In the genomic region with DNA sequence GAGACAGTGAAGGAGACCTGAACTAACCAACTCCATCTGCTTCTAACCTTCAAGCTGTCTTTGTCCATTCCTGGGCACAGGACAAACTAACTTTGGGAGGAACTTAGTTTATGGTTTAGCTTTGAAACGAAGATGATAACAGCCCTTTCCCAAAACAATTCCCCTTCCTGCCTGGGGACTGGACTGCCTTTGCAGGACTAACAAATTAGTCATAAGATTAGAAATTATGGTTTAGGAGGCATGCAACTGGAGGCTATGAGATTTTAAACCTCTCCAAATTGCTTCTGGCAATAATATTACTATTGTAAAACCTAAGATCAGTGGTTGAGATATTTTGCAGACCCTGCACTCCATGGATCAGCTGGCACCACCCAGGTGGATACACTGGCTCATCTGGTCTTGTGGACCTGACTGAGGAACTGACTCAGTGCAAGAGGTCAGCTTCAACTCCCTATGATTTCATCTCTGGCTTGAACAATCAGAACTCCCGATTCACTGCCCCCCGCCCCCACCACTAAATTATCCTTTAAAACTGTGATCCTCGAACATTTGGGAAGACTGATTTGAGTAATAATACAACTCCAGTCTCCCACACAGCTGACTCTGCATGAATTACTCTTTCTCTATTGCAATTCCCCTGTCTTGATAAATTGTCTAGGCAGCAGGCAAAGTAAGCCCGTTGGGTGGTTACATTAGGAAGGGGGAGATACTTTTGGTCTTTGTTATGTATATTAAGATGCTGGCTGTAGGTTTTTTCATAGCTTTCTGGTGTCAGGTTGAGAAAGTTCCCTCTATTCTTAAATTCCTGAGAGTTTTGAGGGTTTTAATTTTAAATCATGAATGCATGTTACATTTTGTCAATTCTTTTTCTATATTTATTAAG, we compare ENCODE assay signal across 29 cellular contexts.
DNase-seq lines count a peak whose midpoint lies in the region; ATAC-seq and TF ChIP-seq lines count a peak whose summit lies in the region.
"Had no signal": no experiment of that assay in that cellular context is flagged by ENCODE, and none has a peak within 500 bp of the region (broad histone marks: within the 10 kb centered on the region; RNA-seq: fewer than 3 reads in every experiment).

No MANE protein-coding gene starts in this region.

- peaks cover 83% of the 10 kb centered on the region for H3K4me1 Mint-ChIP-seq in WTC11
- H3K4me1 Mint-ChIP-seq in stimulated activated naive B cell treated with anti-CD40 and anti-IgM and Interleukin-4, amounts not matched to agents 10 μg/mL and 1 μg/mL and 100 μg/mL, for 72 hours: no peaks in the 10 kb centered on the region
- H3K4me1 Mint-ChIP-seq: activated naive CD8-positive, alpha-beta T cell treated with anti-CD3 and anti-CD28 coated beads for 36 hours; CD14-positive monocyte; memory B cell had no signal

- no peaks in the 10 kb centered on the region for H3K79me2 ChIP-seq in osteoblast (ENCODE audit: insufficient read depth, low read length)

- H3K4me2 ChIP-seq in osteoblast (ENCODE audit: insufficient read depth, low read length): no peak overlapping the region

- no peaks in the 10 kb centered on the region for H3K27me3 ChIP-seq in osteoblast (ENCODE audit: insufficient read depth, low read length)

- H3K36me3 ChIP-seq in osteoblast (ENCODE audit: insufficient read depth, low read length): no peaks in the 10 kb centered on the region

- peaks cover 21% of the 10 kb centered on the region for H3K9me3 Mint-ChIP-seq in WTC11
- H3K9me3 Mint-ChIP-seq in stimulated activated naive B cell treated with anti-CD40 and anti-IgM and Interleukin-4, amounts not matched to agents 10 μg/mL and 1 μg/mL and 100 μg/mL, for 72 hours: no peaks in the 10 kb centered on the region
- H3K9me3 Mint-ChIP-seq: activated naive CD8-positive, alpha-beta T cell treated with anti-CD3 and anti-CD28 coated beads for 36 hours; dendritic cell treated with granulocyte-macrophage colony-stimulating factor and Interleukin-4, amounts not matched to agents 40 ng/mL and 50 ng/mL, for 4 days; memory B cell had no signal

- H3K4me3 ChIP-seq in fibroblast of pulmonary artery (replicated peaks; ENCODE audit: low read depth, low read length) (no peak overlapping the region), osteoblast (ENCODE audit: insufficient read depth, low read length) (no peak overlapping the region)
- H3K4me3 ChIP-seq: GM12878 had no signal

- H3K36me3 Mint-ChIP-seq in WTC11: peaks cover 17% of the 10 kb centered on the region
- no peaks in the 10 kb centered on the region for H3K36me3 Mint-ChIP-seq in stimulated activated naive B cell treated with anti-CD40 and anti-IgM and Interleukin-4, amounts not matched to agents 10 μg/mL and 1 μg/mL and 100 μg/mL, for 72 hours
- H3K36me3 Mint-ChIP-seq: activated naive CD8-positive, alpha-beta T cell treated with anti-CD3 and anti-CD28 coated beads for 36 hours; CD14-positive monocyte; memory B cell had no signal

- H4K20me1 ChIP-seq in osteoblast (ENCODE audit: insufficient read depth, low read length): no peaks in the 10 kb centered on the region

- H3K27ac ChIP-seq in osteoblast (ENCODE audit: low read depth, low read length): no peak overlapping the region
- H3K27ac ChIP-seq: 22Rv1 had no signal

- no peaks in the 10 kb centered on the region for H3K27me3 Mint-ChIP-seq in WTC11 (ENCODE audit: low read depth)
- peaks cover 10 to 16% of the 10 kb centered on the region in 2 donors for H3K27me3 Mint-ChIP-seq in stimulated activated naive B cell treated with anti-CD40 and anti-IgM and Interleukin-4, amounts not matched to agents 10 μg/mL and 1 μg/mL and 100 μg/mL, for 72 hours
- H3K27me3 Mint-ChIP-seq: activated naive CD8-positive, alpha-beta T cell treated with anti-CD3 and anti-CD28 coated beads for 36 hours; progenitor cell of endocrine pancreas had no signal

- TF ChIP-seq CTCF in WTC11 (IDR thresholded peaks at IDR 0.05) (no peak), fibroblast of pulmonary artery (IDR thresholded peaks at IDR 0.05; ENCODE audit: low read length, missing control alignments) (no peak), osteoblast (IDR thresholded peaks at IDR 0.05; ENCODE audit: extremely low read depth, low read depth, low read length) (no peak)

- peaks cover 22% of the 10 kb centered on the region for H3K4me1 ChIP-seq in osteoblast (ENCODE audit: insufficient read depth, low read length)

- DNase-seq in DMS 273 (lab: John Stamatoyannopoulos, UW; ENCODE audit: unreplicated experiment) (peak; percentile 43), DMS 273 treated with DMSO at 0.1 percent for 48 hours (lab: John Stamatoyannopoulos, UW) (no peak), WTC11 (ENCODE audit: low spot score) (no peak), fibroblast of pulmonary artery (ENCODE audit: low read depth) (peak; percentile 47), osteoblast (ENCODE audit: insufficient read length, low spot score, missing footprints) (no peak)
- no peak for DNase-seq in stimulated activated naive B cell treated with anti-CD40 and anti-IgM and Interleukin-4, amounts not matched to agents 10 μg/mL and 1 μg/mL and 100 μg/mL, for 72 hours
- DNase-seq: activated CD4-positive, alpha-beta T cell treated with anti-CD3 and anti-CD28 coated beads for 48 hours; activated CD8-positive, alpha-beta memory T cell treated with anti-CD3 and anti-CD28 coated beads for 24 hours; activated effector memory CD4-positive, alpha-beta T cell treated with anti-CD3 and anti-CD28 coated beads, Interleukin-2, amount 50 U/mL, for 16 hours; activated naive CD8-positive, alpha-beta T cell treated with anti-CD3 and anti-CD28 coated beads for 36 hours; Calu3; central memory CD4-positive, alpha-beta T cell; GOT3; head of caudate nucleus; KBM-7; NCI-H146; NCI-H2107; NCI-H446; SHP77; stimulated activated CD4-positive, alpha-beta T cell treated with anti-CD3 and anti-CD28 coated beads, Interleukin-15, amount 100 ng/mL, for 24 hours; stimulated activated naive CD4-positive, alpha-beta T cell had no signal

- POLR2A ChIA-PET in WTC11 (lab: Charles Lee): no interaction called here

- H3K27ac Mint-ChIP-seq in WTC11: peak overlapping the region; percentile 48; the same call in 1 of the 2 replicates
- H3K27ac Mint-ChIP-seq in stimulated activated naive B cell treated with anti-CD40 and anti-IgM and Interleukin-4, amounts not matched to agents 10 μg/mL and 1 μg/mL and 100 μg/mL, for 72 hours: no peak overlapping the region
- H3K27ac Mint-ChIP-seq: activated naive CD8-positive, alpha-beta T cell treated with anti-CD3 and anti-CD28 coated beads for 36 hours; dendritic cell treated with granulocyte-macrophage colony-stimulating factor and Interleukin-4, amounts not matched to agents 40 ng/mL and 50 ng/mL, for 4 days; memory B cell; progenitor cell of endocrine pancreas had no signal

- H3K9me3 ChIP-seq in osteoblast (ENCODE audit: low read depth, low read length): no peaks in the 10 kb centered on the region

- peak overlapping the region; percentile 40 for H2AFZ ChIP-seq in osteoblast (ENCODE audit: low read length)

- H3K4me3 Mint-ChIP-seq in WTC11: no peak overlapping the region
- no peak overlapping the region for H3K4me3 Mint-ChIP-seq in stimulated activated naive B cell treated with anti-CD40 and anti-IgM and Interleukin-4, amounts not matched to agents 10 μg/mL and 1 μg/mL and 100 μg/mL, for 72 hours
- H3K4me3 Mint-ChIP-seq: activated naive CD8-positive, alpha-beta T cell treated with anti-CD3 and anti-CD28 coated beads for 36 hours; CD14-positive monocyte; dendritic cell treated with granulocyte-macrophage colony-stimulating factor and Interleukin-4, amounts not matched to agents 40 ng/mL and 50 ng/mL, for 4 days; memory B cell had no signal

- CTCF ChIA-PET in WTC11 (lab: Charles Lee): interaction anchor here (1.0 to 1.5 kb wide), 3 partner anchors 9 to 164 kb away, joined by 3 to 5 read pairs (median 3); no protein-coding TSS in a partner anchor

- ATAC-seq in WTC11: peak; percentile 60
- ATAC-seq in HG02642 (IDR thresholded peaks at IDR 0.05; ENCODE audit: poor library complexity, unreplicated experiment): no peak
- ATAC-seq in stimulated activated naive B cell treated with anti-CD40 and anti-IgM and Interleukin-4, amounts not matched to agents 10 μg/mL and 1 μg/mL and 100 μg/mL, for 72 hours (replicated peaks): no peak
- no peak for ATAC-seq in HG03565 (IDR thresholded peaks at IDR 0.05; ENCODE audit: unreplicated experiment)
- ATAC-seq: GM12878 had no signal

TF ChIP-seq in WTC11, 78 proteins besides CTCF, POLR2A, EP300 and RAD21:
- TF ChIP-seq, protein P1, sequence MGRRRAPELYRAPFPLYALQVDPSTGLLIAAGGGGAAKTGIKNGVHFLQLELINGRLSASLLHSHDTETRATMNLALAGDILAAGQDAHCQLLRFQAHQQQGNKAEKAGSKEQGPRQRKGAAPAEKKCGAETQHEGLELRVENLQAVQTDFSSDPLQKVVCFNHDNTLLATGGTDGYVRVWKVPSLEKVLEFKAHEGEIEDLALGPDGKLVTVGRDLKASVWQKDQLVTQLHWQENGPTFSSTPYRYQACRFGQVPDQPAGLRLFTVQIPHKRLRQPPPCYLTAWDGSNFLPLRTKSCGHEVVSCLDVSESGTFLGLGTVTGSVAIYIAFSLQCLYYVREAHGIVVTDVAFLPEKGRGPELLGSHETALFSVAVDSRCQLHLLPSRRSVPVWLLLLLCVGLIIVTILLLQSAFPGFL (CRISPR knock-in tag; IDR thresholded peaks at IDR 0.05; ENCODE audit: borderline replicate concordance): no peak
- TF ChIP-seq ZNF263 (CRISPR knock-in tag; IDR thresholded peaks at IDR 0.05; ENCODE audit: low read depth) (no peak), ETV6 (CRISPR knock-in tag; IDR thresholded peaks at IDR 0.05) (0 out of 2 replicates have a peak, but pooled peaks have one; percentile 41), FOXP1 (CRISPR knock-in tag; IDR thresholded peaks at IDR 0.05; ENCODE audit: borderline replicate concordance) (no peak), NR3C1 (CRISPR knock-in tag; conservative IDR thresholded peaks at IDR 0.05; ENCODE audit: low read depth) (no peak), SP1 (CRISPR knock-in tag; conservative IDR thresholded peaks at IDR 0.05) (0 out of 2 replicates have a peak, but pooled peaks have one; percentile 14)

Comparison
In these comparisons a context has a peak if more than half of its experiments do, and no peak if none do; other contexts are left out.
1. DNase-seq: peak in DMS 273 (single experiment) and fibroblast of pulmonary artery (single experiment); none in DMS 273 treated with DMSO at 0.1 percent for 48 hours (single experiment), WTC11 (single experiment), osteoblast (single experiment) and stimulated activated naive B cell treated with anti-CD40 and anti-IgM and Interleukin-4, amounts not matched to agents 10 μg/mL and 1 μg/mL and 100 μg/mL, for 72 hours (single experiment).